Comparison of ENCODE assay signal across 8 cellular contexts in the genomic region with DNA sequence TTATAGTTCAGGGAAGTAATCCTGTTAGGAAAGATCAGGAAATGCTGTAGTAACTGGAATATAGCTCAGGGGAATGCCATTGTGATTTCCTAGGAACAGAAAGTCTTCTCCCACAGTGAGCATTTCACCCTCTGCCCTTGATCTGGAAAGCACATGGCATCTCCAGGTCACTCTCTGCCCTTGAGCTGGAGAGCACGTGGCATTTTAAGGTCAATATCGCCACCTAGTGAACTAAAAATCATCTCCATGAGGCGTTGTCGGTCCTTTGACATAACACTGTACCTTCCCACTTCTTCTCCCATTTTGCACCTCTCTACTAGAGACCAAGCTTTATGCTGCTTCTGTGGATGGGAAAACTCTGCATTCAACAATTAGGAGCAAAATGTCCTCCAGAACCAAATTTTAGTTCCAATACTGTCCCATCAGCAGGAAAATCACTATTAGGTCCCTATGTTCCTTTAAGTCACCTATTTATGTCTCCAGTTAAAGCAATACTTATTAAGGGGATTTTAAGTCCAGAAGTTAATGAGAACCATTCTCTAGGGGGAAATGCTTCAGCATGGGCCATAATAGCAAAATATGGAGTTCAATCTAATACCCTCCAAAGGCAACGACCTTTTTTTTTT. TPM values are rescaled to one million over a fixed set of nuclear protein-coding genes. Genes with fewer than 3 reads are reported as not detected.
A peak's percentile ranks its signal among the peaks of the same experiment; 100 is the strongest.
DNase-seq lines count a peak whose midpoint lies in the region; ATAC-seq and TF ChIP-seq lines count a peak whose summit lies in the region.

No MANE protein-coding gene starts in this region.

- no peak overlapping the region for H2AFZ ChIP-seq in neural cell (ENCODE audit: low read depth, low read length)

- DNase-seq in DMS114 treated with DMSO at 0.1 percent for 48 hours (lab: John Stamatoyannopoulos, UW; ENCODE audit: unreplicated experiment): peak; percentile 14
- peak in 67 of 76 experiments; percentile 2 to 79 (median 41) for DNase-seq in HUDEP-2 (lab: John Stamatoyannopoulos, UW; ENCODE audit: unreplicated experiment in 76 of 76)
- DNase-seq in NCI-H82 (lab: John Stamatoyannopoulos, UW): peak; percentile 94
- peak; percentile 46 for DNase-seq in activated CD4-positive, alpha-beta memory T cell treated with anti-CD3 and anti-CD28 coated beads, Interleukin-2, amount 10 ng/mL, durations not matched to agents 7 days and 5 days
- DNase-seq in fibroblast of peridontal ligament (ENCODE audit: extremely low read depth): peak; percentile 89
- no peak for DNase-seq in aorta

- no peaks in the 10 kb centered on the region for H4K20me1 ChIP-seq in neural cell (ENCODE audit: insufficient read depth)

- H3K27ac Mint-ChIP-seq in activated CD4-positive, alpha-beta memory T cell treated with anti-CD3 and anti-CD28 coated beads, Interleukin-2, amount 10 ng/mL, durations not matched to agents 7 days and 5 days: no peak overlapping the region

- no peak overlapping the region for H3K9ac ChIP-seq in neural cell (ENCODE audit: low read length)

- peaks cover 13% of the 10 kb centered on the region for H3K36me3 Mint-ChIP-seq in activated CD4-positive, alpha-beta memory T cell treated with anti-CD3 and anti-CD28 coated beads, Interleukin-2, amount 10 ng/mL, durations not matched to agents 7 days and 5 days (ENCODE audit: low read depth)

- peaks cover 7% of the 10 kb centered on the region for H3K9me3 Mint-ChIP-seq in activated CD4-positive, alpha-beta memory T cell treated with anti-CD3 and anti-CD28 coated beads, Interleukin-2, amount 10 ng/mL, durations not matched to agents 7 days and 5 days

- no peak for TF ChIP-seq EP300 in neural cell (conservative IDR thresholded peaks at IDR 0.05; ENCODE audit: poor library complexity, severe bottlenecking)

- H3K36me3 ChIP-seq in neural cell (ENCODE audit: insufficient read depth, low read length) (no peaks in the 10 kb centered on the region), aorta (ENCODE audit: control insufficient read depth in 1 of 2, insufficient read depth in 2 of 2, low read length in 1 of 2) (no peaks in the 10 kb centered on the region)

- peaks cover 5% of the 10 kb centered on the region in 2 donors for H3K4me1 ChIP-seq in aorta (ENCODE audit: control insufficient read depth in 1 of 2, insufficient read depth in 2 of 2, low read length in 2 of 2)

- POLR2A ChIA-PET in activated CD4-positive, alpha-beta memory T cell treated with anti-CD3 and anti-CD28 coated beads, Interleukin-2, amount 10 ng/mL, durations not matched to agents 7 days and 5 days (lab: Charles Lee): interaction anchor here (0.9 to 1.4 kb wide), 4 partner anchors 9 to 402 kb away, joined by 4 to 5 read pairs (median 4); no protein-coding TSS in a partner anchor

- no peaks in the 10 kb centered on the region for H3F3A ChIP-seq in neural cell (ENCODE audit: insufficient read depth, low read length, poor library complexity, severe bottlenecking)

- H3K79me2 ChIP-seq in neural cell (replicated peaks; ENCODE audit: insufficient read depth, low read length): no peaks in the 10 kb centered on the region

- H3K4me3 ChIP-seq in neural cell (ENCODE audit: low read length) (no peak overlapping the region), aorta (ENCODE audit: low read length in 2 of 2) (no peak overlapping the region)

- WGBS in aorta, 2 donors: 15 to 16% methylated on average over 5 of the region's 5 CpGs

- H3K4me3 Mint-ChIP-seq in activated CD4-positive, alpha-beta memory T cell treated with anti-CD3 and anti-CD28 coated beads, Interleukin-2, amount 10 ng/mL, durations not matched to agents 7 days and 5 days: no peak overlapping the region

- peak; percentile 74 for TF ChIP-seq CTCF in neural cell (IDR thresholded peaks at IDR 0.05; ENCODE audit: poor library complexity, severe bottlenecking)

- no peak overlapping the region for H3K4me2 ChIP-seq in neural cell (ENCODE audit: low read length)

- peaks cover 52% of the 10 kb centered on the region for H3K4me1 Mint-ChIP-seq in activated CD4-positive, alpha-beta memory T cell treated with anti-CD3 and anti-CD28 coated beads, Interleukin-2, amount 10 ng/mL, durations not matched to agents 7 days and 5 days

- H3K9me3 ChIP-seq in neural cell (ENCODE audit: low read length) (no peaks in the 10 kb centered on the region), aorta (ENCODE audit: control insufficient read depth, low read length) (no peaks in the 10 kb centered on the region)

- intact Hi-C loops in aorta (cut with DNase I): loop anchor here (1.0 to 10.0 kb wide), 5 partner anchors 99 to 318 kb away; no protein-coding TSS in a partner anchor

- TF ChIP-seq RAD21 in neural cell (conservative IDR thresholded peaks at IDR 0.05): peak; percentile 76

- CTCF ChIA-PET in activated CD4-positive, alpha-beta memory T cell treated with anti-CD3 and anti-CD28 coated beads, Interleukin-2, amount 10 ng/mL, durations not matched to agents 7 days and 5 days (lab: Charles Lee): interaction anchor here (0.6 to 4.1 kb wide), 23 partner anchors 10 to 858 kb away, joined by 3 to 32 read pairs (median 3); partner anchors contain the start of gene RNF7

- no peaks in the 10 kb centered on the region for H3K27me3 Mint-ChIP-seq in activated CD4-positive, alpha-beta memory T cell treated with anti-CD3 and anti-CD28 coated beads, Interleukin-2, amount 10 ng/mL, durations not matched to agents 7 days and 5 days

- H3K27ac ChIP-seq in neural cell (ENCODE audit: low read length) (no peak overlapping the region), aorta (ENCODE audit: low read depth in 1 of 2, low read length in 2 of 2) (no peak overlapping the region)

- H3K27me3 ChIP-seq in neural cell (ENCODE audit: insufficient read depth, low read depth, low read length): no peaks in the 10 kb centered on the region
- H3K27me3 ChIP-seq in aorta (ENCODE audit: control insufficient read depth in 1 of 2, insufficient read depth in 2 of 2, low read length in 1 of 2): no peaks in the 10 kb centered on the region

- no peaks in the 10 kb centered on the region for H3K9me2 ChIP-seq in neural cell (ENCODE audit: insufficient read depth, low read length)

- ATAC-seq in GM21360 (IDR thresholded peaks at IDR 0.05; ENCODE audit: unreplicated experiment) (peak; percentile 66), aorta (ENCODE audit: low FRiP score) (peak; percentile 80)

TF ChIP-seq in neural cell, 6 proteins besides CTCF, POLR2A, EP300 and RAD21:
- TF ChIP-seq POLR2AphosphoS5 (IDR thresholded peaks at IDR 0.05) (no peak), SMC3 (conservative IDR thresholded peaks at IDR 0.05; ENCODE audit: poor library complexity) (peak; percentile 74), EZH2 (IDR thresholded peaks at IDR 0.05; ENCODE audit: borderline replicate concordance, insufficient read depth, low read length, poor library complexity, severe bottlenecking) (no peak), MXI1 (conservative IDR thresholded peaks at IDR 0.05; ENCODE audit: poor library complexity, severe bottlenecking) (peak; percentile 81), REST (IDR thresholded peaks at IDR 0.05; ENCODE audit: borderline replicate concordance) (no peak), TAF1 (IDR thresholded peaks at IDR 0.05; ENCODE audit: low read depth) (no peak)

RNA-seq across cellular contexts. Expression of gene GK5, which starts 54.7 kb away (rescaled TPM):
- 10 to 100 TPM; 20.6 TPM for total RNA-seq in activated CD4-positive, alpha-beta memory T cell treated with anti-CD3 and anti-CD28 coated beads, Interleukin-2, amount 10 ng/mL, durations not matched to agents 7 days and 5 days
- polyA plus RNA-seq in neural cell (38.7 and 48.1 TPM in 2 replicates), aorta (10 to 100 TPM in 1 of 2 donors, 1 to 10 TPM in 1; 5.5 to 26.7 TPM)
- 35.1 and 37.0 TPM in 2 replicates for polyA minus RNA-seq in neural cell
- 10 to 100 TPM; 30.9 to 44.4 TPM for total RNA-seq in aorta

Comparison
In these comparisons a context has a peak if more than half of its experiments do, and no peak if none do; other contexts are left out.
1. DNase-seq: peak in DMS114 treated with DMSO at 0.1 percent for 48 hours (single experiment), HUDEP-2 (67 of 76), NCI-H82 (single experiment), activated CD4-positive, alpha-beta memory T cell treated with anti-CD3 and anti-CD28 coated beads, Interleukin-2, amount 10 ng/mL, durations not matched to agents 7 days and 5 days (single experiment) and fibroblast of peridontal ligament (single experiment); none in aorta (0 of 2).